In the genomic region with DNA sequence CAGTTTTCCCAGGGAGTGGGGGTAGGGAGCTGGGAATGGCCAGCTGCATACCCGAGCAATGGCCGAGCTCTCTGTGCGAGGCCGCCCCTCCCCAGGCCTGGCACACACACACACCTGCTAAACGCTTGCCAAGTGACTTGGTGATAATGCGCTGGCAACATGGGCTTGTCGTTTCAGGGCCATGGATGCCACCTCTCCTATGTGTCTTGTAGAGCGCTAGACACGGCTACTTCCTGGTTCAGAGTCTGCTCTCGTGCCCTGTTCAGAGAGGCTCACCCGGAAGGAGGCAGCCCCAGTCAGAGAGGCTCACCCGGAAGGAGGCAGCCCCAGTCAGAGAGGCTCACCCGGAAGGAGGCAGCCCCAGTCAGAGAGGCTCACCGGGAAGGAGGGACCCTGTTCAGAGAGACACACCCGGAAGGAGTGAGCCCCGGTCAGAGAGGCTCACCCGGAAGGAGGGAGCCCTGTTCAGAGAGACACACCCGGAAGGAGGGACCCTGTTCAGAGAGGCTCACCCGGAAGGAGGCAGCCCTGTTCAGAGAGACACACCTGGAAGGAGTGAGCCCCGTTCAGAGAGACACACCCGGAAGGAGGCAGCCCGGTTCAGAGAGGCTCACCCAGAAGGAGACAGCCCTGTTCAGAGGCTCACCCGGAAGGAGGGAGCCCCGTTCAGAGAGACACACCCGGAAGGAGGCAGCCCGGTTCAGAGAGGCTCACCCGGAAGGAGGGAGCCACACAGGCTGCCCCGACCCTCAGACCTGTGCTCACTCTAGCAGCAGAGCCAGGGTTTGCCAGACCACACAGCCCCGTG, we compare ENCODE assay signal across 8 cellular contexts.
DNase-seq lines count a peak whose midpoint lies in the region; ATAC-seq and TF ChIP-seq lines count a peak whose summit lies in the region.

No MANE protein-coding gene starts in this region.

- DNase-seq in AG10803 (ENCODE audit: low read depth), result peak; percentile 67
- peak; percentile 65 for DNase-seq in GOT3 (lab: John Stamatoyannopoulos, UW)
- peak; percentile 99 for DNase-seq in NCI-H2171 treated with DMSO at 0.1 percent for 48 hours (lab: John Stamatoyannopoulos, UW)
- DNase-seq in epithelial cell of esophagus (ENCODE audit: low read depth), result peak; percentile 57

- no peak for TF ChIP-seq CTCF in AG10803 (conservative IDR thresholded peaks at IDR 0.05; ENCODE audit: low read length)
- TF ChIP-seq CTCF in epithelial cell of esophagus (IDR thresholded peaks at IDR 0.05; ENCODE audit: insufficient read depth, low read depth, low read length, missing control alignments), result no peak

- peak overlapping the region in 20 of 21 experiments; percentile 10 to 81 (median 64) for H3K27ac ChIP-seq in skin epidermis

- H3K4me3 ChIP-seq in AG10803 (ENCODE audit: low read length), result peak overlapping the region; percentile 54
- H3K4me3 ChIP-seq in epithelial cell of esophagus (ENCODE audit: low read length), result peak overlapping the region; percentile 31
- peak overlapping the region; percentile 16 to 48 (median 37) for H3K4me3 ChIP-seq in skin epidermis

- peak; percentile 41 to 85 for ATAC-seq in activated CD4-positive, CD25-positive, alpha-beta regulatory T cell treated with anti-CD3 and anti-CD28 coated beads, Interleukin-2, amount 50 U/mL, for 24 hours
- ATAC-seq in GM18511 (IDR thresholded peaks at IDR 0.05; ENCODE audit: unreplicated experiment), result no peak
- no peak for ATAC-seq in HG03139 (IDR thresholded peaks at IDR 0.05; ENCODE audit: unreplicated experiment)

Comparison
In these comparisons a context has a peak if more than half of its experiments do, and no peak if none do; other contexts are left out.
1. ATAC-seq: peak in activated CD4-positive, CD25-positive, alpha-beta regulatory T cell treated with anti-CD3 and anti-CD28 coated beads, Interleukin-2, amount 50 U/mL, for 24 hours (2 of 2); none in GM18511 (single experiment) and HG03139 (single experiment).
2. Peak in every context shown above with its lines, with median percentiles within 50 percentile points of each other: DNase-seq and H3K4me3 ChIP-seq.